Comparison of ENCODE assay signal across 8 cellular contexts in genomic region chr6:116386581-116387299, GRCh38. TPM values are rescaled to one million over a fixed set of nuclear protein-coding genes. Genes with fewer than 3 reads are reported as not detected.
DNase-seq lines count a peak whose midpoint lies in the region; ATAC-seq, FAIRE-seq and TF ChIP-seq lines count a peak whose summit lies in the region.

No MANE protein-coding gene starts in this region.

- POLR2A ChIA-PET in naive thymus-derived CD8-positive, alpha-beta T cell (lab: Charles Lee), result no interaction called here

- no peaks in the 10 kb centered on the region for H3K9me3 Mint-ChIP-seq in nephron progenitor cell
- no peaks in the 10 kb centered on the region for H3K9me3 Mint-ChIP-seq in naive thymus-derived CD8-positive, alpha-beta T cell

- no peak overlapping the region for H3K4me3 ChIP-seq in astrocyte of the spinal cord (ENCODE audit: low read depth, low read length)

- no peak for TF ChIP-seq CTCF in astrocyte of the spinal cord (IDR thresholded peaks at IDR 0.05; ENCODE audit: low read depth, low read length)
- TF ChIP-seq CTCF in nephron progenitor cell (IDR thresholded peaks at IDR 0.05), result no peak

- H3K36me3 Mint-ChIP-seq in nephron progenitor cell (ENCODE audit: low read depth), result peaks cover 12% of the 10 kb centered on the region
- no peaks in the 10 kb centered on the region for H3K36me3 Mint-ChIP-seq in naive thymus-derived CD8-positive, alpha-beta T cell

- no peak overlapping the region for H3K4me3 Mint-ChIP-seq in nephron progenitor cell
- H3K4me3 Mint-ChIP-seq in naive thymus-derived CD8-positive, alpha-beta T cell, result no peak overlapping the region

- in situ Hi-C loops in astrocyte of the spinal cord (cut with HindIII; ENCODE audit: low sequenced_read_pairs), result no loop called here

- H3K4me1 Mint-ChIP-seq in nephron progenitor cell, result peaks cover 34% of the 10 kb centered on the region
- H3K4me1 Mint-ChIP-seq in naive thymus-derived CD8-positive, alpha-beta T cell, result peaks cover 0 to 32% (median 3%) of the 10 kb centered on the region in 4 donors

- no peak for TF ChIP-seq POLR2A in GM12891 (IDR thresholded peaks at IDR 0.05; ENCODE audit: low read depth, low read length)

- DNase-seq in GM12891 (ENCODE audit: insufficient read length, low spot score), result no peak
- peak; percentile 52 for DNase-seq in astrocyte of the spinal cord (ENCODE audit: low read depth, low spot score)
- no peak for DNase-seq in nephron progenitor cell
- no peak for DNase-seq in NCI-H146 treated with DMSO at 0.1 percent for 48 hours (lab: John Stamatoyannopoulos, UW; ENCODE audit: unreplicated experiment)
- no peak for DNase-seq in ecto neural progenitor cell (ENCODE audit: low spot score)
- no peak for DNase-seq in naive thymus-derived CD8-positive, alpha-beta T cell
- DNase-seq in cerebellar nuclear complex (lab: John Stamatoyannopoulos, UW), result no peak

- no peaks in the 10 kb centered on the region for H3K27me3 Mint-ChIP-seq in nephron progenitor cell (ENCODE audit: low read depth, poor library complexity)
- peaks cover 0 to 9% (median 0%) of the 10 kb centered on the region in 5 donors for H3K27me3 Mint-ChIP-seq in naive thymus-derived CD8-positive, alpha-beta T cell

- peak overlapping the region; percentile 49 for H3K27ac Mint-ChIP-seq in nephron progenitor cell
- H3K27ac Mint-ChIP-seq in naive thymus-derived CD8-positive, alpha-beta T cell, result peak overlapping the region in 1 of 10 donors; percentile 22

- ATAC-seq in HG03064 (IDR thresholded peaks at IDR 0.05; ENCODE audit: low read depth, unreplicated experiment), result peak; percentile 34
- no peak for ATAC-seq in naive thymus-derived CD8-positive, alpha-beta T cell

- peak; percentile 79 for FAIRE-seq in GM12891 (lab: Jason Lieb, UNC)

TF ChIP-seq in GM12891, 5 proteins besides CTCF, POLR2A, EP300 and RAD21:
- no peak for TF ChIP-seq POU2F2 (IDR thresholded peaks at IDR 0.05; ENCODE audit: low read depth, low read length)
- TF ChIP-seq SPI1 (IDR thresholded peaks at IDR 0.05; ENCODE audit: low read depth, low read length), result peak; percentile 44
- TF ChIP-seq TAF1 (IDR thresholded peaks at IDR 0.05; ENCODE audit: low read depth, low read length), result no peak

RNA-seq across cellular contexts. Expression of gene DSE, which starts 16.0 kb away (rescaled TPM):
- polyA plus RNA-seq in GM12891 (2012; ENCODE audit: low read depth, missing spikeins), result 22.8 TPM
- total RNA-seq in naive thymus-derived CD8-positive, alpha-beta T cell, result 1 to 10 TPM; 6.4 to 9.3 TPM
- polyA plus RNA-seq in naive thymus-derived CD8-positive, alpha-beta T cell, result 1 to 10 TPM; 3.9 to 4.9 (median 4.0) TPM
